In the genomic region with DNA sequence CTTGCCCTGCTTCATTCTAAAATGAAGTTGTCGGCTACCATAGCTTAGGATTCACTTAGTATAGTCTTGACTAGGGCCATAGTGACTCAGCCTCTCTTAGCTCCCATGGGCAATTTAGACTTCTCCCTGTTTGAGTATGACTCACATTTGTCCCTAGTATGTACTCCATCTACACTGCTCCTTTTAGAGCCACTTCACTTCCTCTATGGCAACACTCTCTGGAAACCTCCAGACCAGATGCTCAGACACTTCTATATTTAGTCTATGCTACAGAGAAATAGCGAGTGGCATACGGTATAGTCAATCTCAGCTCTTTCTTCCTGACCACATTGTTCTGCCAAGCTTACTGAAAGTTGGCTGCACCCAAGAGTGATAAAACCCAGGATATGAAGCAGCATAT, we compare ENCODE assay signal across 9 cellular contexts. TPM values are rescaled to one million over a fixed set of nuclear protein-coding genes. Genes with fewer than 3 reads are reported as not detected.
DNase-seq lines count a peak whose midpoint lies in the region; ATAC-seq and TF ChIP-seq lines count a peak whose summit lies in the region.
"Had no signal": no experiment of that assay in that cellular context is flagged by ENCODE, and none has a peak within 500 bp of the region (broad histone marks: within the 10 kb centered on the region; RNA-seq: fewer than 3 reads in every experiment).

No MANE protein-coding gene starts in this region.

- H3K27ac ChIP-seq in ACC112 (ENCODE audit: low read depth, low read length) (peak overlapping the region; percentile 94), body of pancreas (peak overlapping the region in 1 of 4 donors; percentile 62)

- DNase-seq in LoVo (ENCODE audit: low spot score) (peak; percentile 36), body of pancreas (peak in 2 of 4 donors; percentile 16 to 45), iris pigment epithelial cell (ENCODE audit: low read depth) (peak; percentile 90), H7 (no peak), COR-L47 (lab: John Stamatoyannopoulos, UW) (no peak)
- DNase-seq: activated CD4-positive, alpha-beta T cell treated with anti-CD3 and anti-CD28 coated beads for 1 hour had no signal

- intact Hi-C loops in body of pancreas (cut with DNase I), result no loop called here

- peak in 1 of 3 donors; percentile 10 for TF ChIP-seq POLR2A in body of pancreas (IDR thresholded peaks at IDR 0.05)

- no peaks in the 10 kb centered on the region for H3K79me2 ChIP-seq in ACC112 (ENCODE audit: control insufficient read depth, insufficient read depth, low read length, unreplicated experiment)

- peak overlapping the region; percentile 77 for H2AFZ ChIP-seq in ACC112 (ENCODE audit: low read length, unreplicated experiment)

- TF ChIP-seq CTCF in body of pancreas (IDR thresholded peaks at IDR 0.05), result no peak

- H3K4me1 ChIP-seq in ACC112 (ENCODE audit: control insufficient read depth, insufficient read depth, low read length, unreplicated experiment) (peaks cover 15% of the 10 kb centered on the region), body of pancreas (peaks cover 4% of the 10 kb centered on the region)

- H3K36me3 ChIP-seq in ACC112 (ENCODE audit: insufficient read depth, low read length) (no peaks in the 10 kb centered on the region), body of pancreas (replicated peaks in 1 of 2; ENCODE audit: insufficient read depth in 1 of 2, low read depth in 2 of 2) (no peaks in the 10 kb centered on the region), H7 (replicated peaks; ENCODE audit: control insufficient read depth, insufficient read depth, low read length) (no peaks in the 10 kb centered on the region)

- ATAC-seq in body of pancreas (peak; percentile 39), HG02588 (IDR thresholded peaks at IDR 0.05; ENCODE audit: unreplicated experiment) (no peak), HG02973 (IDR thresholded peaks at IDR 0.05; ENCODE audit: unreplicated experiment) (no peak)

- peak overlapping the region; percentile 63 for H3K4me3 ChIP-seq in ACC112 (ENCODE audit: low read depth, low read length)
- H3K4me3 ChIP-seq in body of pancreas, result no peak overlapping the region
- H3K4me3 ChIP-seq in H7 (ENCODE audit: insufficient read depth, low read depth, low read length), result no peak overlapping the region

- H3K9me3 ChIP-seq in body of pancreas, result no peaks in the 10 kb centered on the region

- no peaks in the 10 kb centered on the region for H3K27me3 ChIP-seq in ACC112 (ENCODE audit: insufficient read depth, low read length)
- no peaks in the 10 kb centered on the region for H3K27me3 ChIP-seq in body of pancreas
- H3K27me3 ChIP-seq in H7 (ENCODE audit: control insufficient read depth, insufficient read depth, low read length), result no peaks in the 10 kb centered on the region

- WGBS in body of pancreas, 2 donors, result 70 to 71% methylated on average over 3 of the region's 3 CpGs

RNA-seq across cellular contexts. Expression of gene MEPE, which starts 11.2 kb away (rescaled TPM):
- not detected for total RNA-seq in body of pancreas
- not detected in 2 replicates for total RNA-seq in H7 (2014; rRNA removed; shearing (Covaris generic))

RNA-seq across cellular contexts. Expression of gene IBSP, which starts 44.6 kb away (rescaled TPM):
- not detected for total RNA-seq in body of pancreas
- total RNA-seq in H7 (2014; rRNA removed; shearing (Covaris generic)), result not detected in 2 replicates

Comparison
In these comparisons a context has a peak if more than half of its experiments do, and no peak if none do; other contexts are left out.
1. DNase-seq: peak in LoVo (single experiment) and iris pigment epithelial cell (single experiment); none in H7 (single experiment) and COR-L47 (single experiment).